In genomic region chr3:20056727-20057611, GRCh38 we compare ENCODE assay signal across 9 cellular contexts. TPM values are rescaled to one million over a fixed set of nuclear protein-coding genes. Genes with fewer than 3 reads are reported as not detected.
A peak's percentile ranks its signal among the peaks of the same experiment; 100 is the strongest.
DNase-seq lines count a peak whose midpoint lies in the region; ATAC-seq, FAIRE-seq and TF ChIP-seq lines count a peak whose summit lies in the region.
"Had no signal": no experiment of that assay in that cellular context is flagged by ENCODE, and none has a peak within 500 bp of the region (broad histone marks: within the 10 kb centered on the region; RNA-seq: fewer than 3 reads in every experiment).

No MANE protein-coding gene starts in this region.

- no peak for TF ChIP-seq CTCF in brain microvascular endothelial cell (IDR thresholded peaks at IDR 0.05; ENCODE audit: low read depth, low read length, missing control alignments)
- no peak for TF ChIP-seq CTCF in endodermal cell (conservative IDR thresholded peaks at IDR 0.05)

- H3K4me3 Mint-ChIP-seq in endodermal cell: no peak overlapping the region
- H3K4me3 Mint-ChIP-seq: neural crest cell had no signal

- H2BK12ac ChIP-seq in mesenchymal stem cell (ENCODE audit: low read length in 2 of 2): no peak overlapping the region

- no peak overlapping the region for H3K27ac Mint-ChIP-seq in endodermal cell

- H3K79me1 ChIP-seq in mesenchymal stem cell (replicated peaks; ENCODE audit: low read length, poor library complexity, severe bottlenecking): peaks cover 19% of the 10 kb centered on the region

- no peaks in the 10 kb centered on the region for H3K36me3 Mint-ChIP-seq in endodermal cell (ENCODE audit: low read depth)

- H3K36me3 ChIP-seq in brain microvascular endothelial cell (replicated peaks) (no peaks in the 10 kb centered on the region), mesenchymal stem cell (ENCODE audit: control insufficient read depth in 1 of 2, insufficient read depth in 2 of 2, low read depth in 1 of 2, low read length in 2 of 2) (no peaks in the 10 kb centered on the region), endodermal cell (ENCODE audit: control insufficient read depth, insufficient read depth, low read length) (no peaks in the 10 kb centered on the region)

- H3K27me3 ChIP-seq in brain microvascular endothelial cell (replicated peaks) (no peaks in the 10 kb centered on the region), mesenchymal stem cell (ENCODE audit: control insufficient read depth in 1 of 2, insufficient read depth in 1 of 2, low read length in 2 of 2) (no peaks in the 10 kb centered on the region), endodermal cell (ENCODE audit: control insufficient read depth, insufficient read depth, low read length, poor library complexity, severe bottlenecking) (no peaks in the 10 kb centered on the region)

- no peak overlapping the region for H3K4ac ChIP-seq in mesenchymal stem cell (ENCODE audit: low read depth in 1 of 2, low read length in 2 of 2)

- no peak overlapping the region for H3K4me3 ChIP-seq in brain microvascular endothelial cell (ENCODE audit: low read depth, low read length)
- H3K4me3 ChIP-seq in mesenchymal stem cell (ENCODE audit: insufficient read depth in 1 of 2, low read depth in 1 of 2, low read length in 2 of 2): no peak overlapping the region
- H3K4me3 ChIP-seq in endodermal cell (ENCODE audit: low read length): no peak overlapping the region

- no peaks in the 10 kb centered on the region for H3K4me1 Mint-ChIP-seq in endodermal cell
- H3K4me1 Mint-ChIP-seq: neural crest cell had no signal

- H2AK5ac ChIP-seq in mesenchymal stem cell (ENCODE audit: low read length, severe bottlenecking): peak overlapping the region; percentile 9

- peak overlapping the region in 1 of 2 experiments; percentile 14 for H3K18ac ChIP-seq in mesenchymal stem cell (ENCODE audit: low read depth in 1 of 2, low read length in 2 of 2)

- peak; percentile 19 for DNase-seq in DMS79 treated with DMSO at 0.1 percent for 48 hours (lab: John Stamatoyannopoulos, UW)
- DNase-seq in DMS79 (lab: John Stamatoyannopoulos, UW): no peak
- DNase-seq in brain microvascular endothelial cell: peak; percentile 76
- peak; percentile 41 for DNase-seq in mesenchymal stem cell
- DNase-seq in NAMALWA (ENCODE audit: low spot score): no peak
- DNase-seq in GM19239 (ENCODE audit: insufficient read length, low spot score): no peak
- DNase-seq in endodermal cell: no peak

- H4K8ac ChIP-seq in mesenchymal stem cell (ENCODE audit: low read length): peak overlapping the region; percentile 24

- no peak overlapping the region for H2BK120ac ChIP-seq in mesenchymal stem cell (ENCODE audit: low read depth, low read length)

- no peak overlapping the region for H2BK15ac ChIP-seq in mesenchymal stem cell (ENCODE audit: low read depth, poor library complexity, severe bottlenecking)

- no peak overlapping the region for H3K4me2 ChIP-seq in mesenchymal stem cell (ENCODE audit: low read length, poor library complexity, severe bottlenecking)

- H3K27me3 Mint-ChIP-seq in endodermal cell (ENCODE audit: insufficient read depth): no peaks in the 10 kb centered on the region

- no peak overlapping the region for H3K27ac ChIP-seq in brain microvascular endothelial cell
- no peak overlapping the region for H3K27ac ChIP-seq in mesenchymal stem cell (ENCODE audit: low read length, poor library complexity, severe bottlenecking)
- no peak overlapping the region for H3K27ac ChIP-seq in endodermal cell (ENCODE audit: low read depth, low read length)

- peak; percentile 31 for ATAC-seq in HG03354 (IDR thresholded peaks at IDR 0.05; ENCODE audit: poor library complexity, severe bottlenecking, unreplicated experiment)

- H3K9me3 ChIP-seq in mesenchymal stem cell (ENCODE audit: control insufficient read depth, low read length) (no peaks in the 10 kb centered on the region), endodermal cell (ENCODE audit: control insufficient read depth, low read length) (no peaks in the 10 kb centered on the region)

- no peaks in the 10 kb centered on the region for H3K9me3 Mint-ChIP-seq in endodermal cell

- no peak for FAIRE-seq in GM19239 (lab: Jason Lieb, UNC)

- no peak overlapping the region for H2AFZ ChIP-seq in mesenchymal stem cell (ENCODE audit: low read depth, low read length)

- peaks cover 11% of the 10 kb centered on the region for H3K4me1 ChIP-seq in mesenchymal stem cell (ENCODE audit: control insufficient read depth, insufficient read depth, low read depth, low read length)
- no peaks in the 10 kb centered on the region for H3K4me1 ChIP-seq in endodermal cell (ENCODE audit: control insufficient read depth, insufficient read depth, low read length)

- no peak overlapping the region for H2BK5ac ChIP-seq in mesenchymal stem cell (ENCODE audit: low read depth, low read length, poor library complexity, severe bottlenecking)

- H3K23ac ChIP-seq in mesenchymal stem cell (ENCODE audit: low read length in 2 of 2): no peak overlapping the region

- no peak overlapping the region for H3K14ac ChIP-seq in mesenchymal stem cell (ENCODE audit: low read length in 2 of 2)

- in situ Hi-C loops in brain microvascular endothelial cell (cut with HindIII; ENCODE audit: low pct_ligation_motif_present, low sequenced_read_pairs): no loop called here

- WGBS in mesenchymal stem cell: 66% methylated on average over 5 of the region's 5 CpGs
- 91 to 94% methylated on average over 4 to 5 of the region's 5 CpGs for WGBS in endodermal cell (ENCODE audit: insufficient coverage in 1 of 2, insufficient read length in 1 of 2), 2 experiments

- peak overlapping the region; percentile 45 for H3K9ac ChIP-seq in mesenchymal stem cell (ENCODE audit: low read length)
- no peak overlapping the region for H3K9ac ChIP-seq in endodermal cell (ENCODE audit: extremely low read depth, low read length, poor library complexity, severe bottlenecking)

- no peak overlapping the region for H4K91ac ChIP-seq in mesenchymal stem cell (ENCODE audit: low read length)

RNA-seq across cellular contexts. Expression of gene KAT2B, which starts 16.7 kb away (rescaled TPM):
- polyA plus RNA-seq in mesenchymal stem cell (2013, experiment 1 of 2): 6.0 TPM
- polyA plus RNA-seq in mesenchymal stem cell (2013, experiment 2 of 2): 5.4 TPM
- 1 to 10 TPM; 2.2 to 4.1 TPM for total RNA-seq in endodermal cell
- polyA plus RNA-seq in endodermal cell (2013, experiment 1 of 2): 11.2 TPM
- polyA plus RNA-seq in endodermal cell (2013, experiment 2 of 2): 10.8 TPM

RNA-seq across cellular contexts. Expression of gene PP2D1, which starts 44.9 kb away (rescaled TPM):
- not detected for polyA plus RNA-seq in mesenchymal stem cell (2013, experiment 1 of 2)
- not detected for polyA plus RNA-seq in mesenchymal stem cell (2013, experiment 2 of 2)
- not detected for total RNA-seq in endodermal cell
- not detected for polyA plus RNA-seq in endodermal cell (2013, experiment 1 of 2)
- not detected for polyA plus RNA-seq in endodermal cell (2013, experiment 2 of 2)
- total RNA-seq: neural crest cell had no signal

Comparison
In these comparisons a context has a peak if more than half of its experiments do, and no peak if none do; other contexts are left out.
1. DNase-seq: peak in DMS79 treated with DMSO at 0.1 percent for 48 hours (single experiment), brain microvascular endothelial cell (single experiment) and mesenchymal stem cell (single experiment); none in DMS79 (single experiment), NAMALWA (single experiment), GM19239 (single experiment) and endodermal cell (single experiment).